In genomic region chr17:67068999-67069398, GRCh38 we compare ENCODE assay signal across 19 cellular contexts. TPM values are rescaled to one million over a fixed set of nuclear protein-coding genes. Genes with fewer than 3 reads are reported as not detected.
DNase-seq lines count a peak whose midpoint lies in the region; ATAC-seq and TF ChIP-seq lines count a peak whose summit lies in the region.
"Had no signal": no experiment of that assay in that cellular context is flagged by ENCODE, and none has a peak within 500 bp of the region (broad histone marks: within the 10 kb centered on the region; RNA-seq: fewer than 3 reads in every experiment).

No MANE protein-coding gene starts in this region.

- CTCF ChIA-PET in IMR-90 (lab: Yijun Ruan, JAX) = no interaction called here

- peaks cover 5% of the 10 kb centered on the region; the same call in 1 of the 2 replicates for H3K36me3 ChIP-seq in IMR-90 (ENCODE audit: control insufficient read depth, insufficient read depth, low read length)
- peaks cover 5 to 14% of the 10 kb centered on the region in 2 experiments for H3K36me3 ChIP-seq in mesenchymal stem cell (ENCODE audit: control insufficient read depth in 1 of 2, insufficient read depth in 2 of 2, low read depth in 1 of 2, low read length in 2 of 2)
- H3K36me3 ChIP-seq in H7 (replicated peaks; ENCODE audit: control insufficient read depth, insufficient read depth, low read length) = no peaks in the 10 kb centered on the region
- no peaks in the 10 kb centered on the region for H3K36me3 ChIP-seq in uterus
- H3K36me3 ChIP-seq: adrenal gland had no signal

- H2BK12ac ChIP-seq in mesenchymal stem cell (ENCODE audit: low read length in 2 of 2) = no peak overlapping the region

- H2BK5ac ChIP-seq in IMR-90 (ENCODE audit: low read depth, low read length, poor library complexity, severe bottlenecking) = no peak overlapping the region
- H2BK5ac ChIP-seq in mesenchymal stem cell (ENCODE audit: low read depth, low read length, poor library complexity, severe bottlenecking) = no peak overlapping the region

- H3K4me1 ChIP-seq in IMR-90 (ENCODE audit: control insufficient read depth, insufficient read depth, low read length) (no peaks in the 10 kb centered on the region), mesenchymal stem cell (ENCODE audit: control insufficient read depth, insufficient read depth, low read depth, low read length) (no peaks in the 10 kb centered on the region), uterus (no peaks in the 10 kb centered on the region)
- H3K4me1 ChIP-seq: adrenal gland; BLaER1 treated with 17β-estradiol and CSF1 and Interleukin-3, amounts not matched to agents 10 nM and 100 nM had no signal

- H3K79me1 ChIP-seq in IMR-90 (ENCODE audit: low read depth in 1 of 2, low read length in 2 of 2) = no peaks in the 10 kb centered on the region; a peak in 1 of 4 replicates
- H3K79me1 ChIP-seq in mesenchymal stem cell (replicated peaks; ENCODE audit: low read length, poor library complexity, severe bottlenecking) = peaks cover 10% of the 10 kb centered on the region

- no peak overlapping the region for H4K5ac ChIP-seq in IMR-90 (ENCODE audit: low read depth, low read length)

- WGBS in IMR-90 (ENCODE audit: extremely low coverage in 2 of 2, insufficient read length in 1 of 2), 2 experiments = no CpG with 5 or more reads among the region's 3 CpGs
- 72% methylated on average over 3 of the region's 3 CpGs for WGBS in mesenchymal stem cell

- no peak overlapping the region for H3K56ac ChIP-seq in IMR-90 (ENCODE audit: extremely low read depth, insufficient read depth, low read length)

- H2AK5ac ChIP-seq in IMR-90 (ENCODE audit: low read depth, low read length) (no peak overlapping the region), mesenchymal stem cell (ENCODE audit: low read length, severe bottlenecking) (no peak overlapping the region)

- no peak for TF ChIP-seq RAD21 in IMR-90 (IDR thresholded peaks at IDR 0.05; ENCODE audit: low read length)

- DNase-seq in IMR-90 = peak; percentile 7
- peak; percentile 78 for DNase-seq in NCI-H2029 (lab: John Stamatoyannopoulos, UW)
- peak; percentile 90 for DNase-seq in NCI-H82 (lab: John Stamatoyannopoulos, UW)
- DNase-seq in mesenchymal stem cell = peak; percentile 5
- no peak for DNase-seq in H7
- no peak for DNase-seq in uterus
- DNase-seq: adrenal gland; central memory CD4-positive, alpha-beta T cell; naive thymus-derived CD4-positive, alpha-beta T cell; NCI-H226; stimulated activated naive B cell treated with anti-CD40 and anti-IgM and Interleukin-4, amounts not matched to agents 10 μg/mL and 1 μg/mL and 100 μg/mL, for 72 hours; SW 1271; transverse colon had no signal

- H4K20me1 ChIP-seq in IMR-90 (ENCODE audit: insufficient read depth, low read length) = no peaks in the 10 kb centered on the region

- in situ Hi-C loops in IMR-90 (cut with MboI; ENCODE audit: low sequenced_read_pairs) = no loop called here

- H3K4me2 ChIP-seq in IMR-90 (ENCODE audit: low read depth, low read length) = no peak overlapping the region
- H3K4me2 ChIP-seq in mesenchymal stem cell (ENCODE audit: low read length, poor library complexity, severe bottlenecking) = no peak overlapping the region
- H3K4me2 ChIP-seq: BLaER1 treated with 17β-estradiol and CSF1 and Interleukin-3, amounts not matched to agents 10 nM and 100 nM had no signal

- no peak overlapping the region for H3K23ac ChIP-seq in IMR-90 (ENCODE audit: low read depth, low read length)
- H3K23ac ChIP-seq in mesenchymal stem cell (ENCODE audit: low read length in 2 of 2) = no peak overlapping the region

- no peak overlapping the region for H2AFZ ChIP-seq in IMR-90 (replicated peaks; ENCODE audit: low read length, poor library complexity)
- no peak overlapping the region for H2AFZ ChIP-seq in mesenchymal stem cell (ENCODE audit: low read depth, low read length)

- H3K4ac ChIP-seq in IMR-90 (ENCODE audit: low read depth, low read length) = no peak overlapping the region
- H3K4ac ChIP-seq in mesenchymal stem cell (ENCODE audit: low read depth in 1 of 2, low read length in 2 of 2) = no peak overlapping the region

- intact Hi-C loops in IMR-90 (cut with micrococcal nuclease) = no loop called here
- intact Hi-C loops in uterus (cut with DNase I; ENCODE audit: low total_unique reads) = no loop called here

- dilution Hi-C loops in IMR-90 (cut with HindIII; ENCODE audit: low sequenced_read_pairs, unreplicated experiment) = no loop called here

- ATAC-seq in IMR-90 (ENCODE audit: low read depth) (no peak), GM19023 (IDR thresholded peaks at IDR 0.05; ENCODE audit: unreplicated experiment) (no peak)
- ATAC-seq: HCT116; left lobe of liver; naive thymus-derived CD4-positive, alpha-beta T cell; Panc1; stimulated activated naive B cell treated with anti-CD40 and anti-IgM and Interleukin-4, amounts not matched to agents 10 μg/mL and 1 μg/mL and 100 μg/mL, for 72 hours had no signal

- no peaks in the 10 kb centered on the region for H3K9me3 ChIP-seq in IMR-90 (ENCODE audit: control insufficient read depth, insufficient read depth, low read length)
- H3K9me3 ChIP-seq in mesenchymal stem cell (ENCODE audit: control insufficient read depth, low read length) = no peaks in the 10 kb centered on the region
- no peaks in the 10 kb centered on the region for H3K9me3 ChIP-seq in uterus
- H3K9me3 ChIP-seq: adrenal gland; BLaER1 treated with 17β-estradiol and CSF1 and Interleukin-3, amounts not matched to agents 10 nM and 100 nM; transverse colon had no signal

- no peak overlapping the region for H2BK20ac ChIP-seq in IMR-90 (ENCODE audit: low read depth, low read length)

- no peak overlapping the region for H4K8ac ChIP-seq in IMR-90 (ENCODE audit: low read depth in 2 of 2, low read length in 2 of 2)
- no peak overlapping the region for H4K8ac ChIP-seq in mesenchymal stem cell (ENCODE audit: low read length)

- H4K91ac ChIP-seq in IMR-90 (ENCODE audit: insufficient read depth, low read depth, low read length) (no peak overlapping the region), mesenchymal stem cell (ENCODE audit: low read length) (no peak overlapping the region)

- no peak overlapping the region for H3K9ac ChIP-seq in IMR-90 (ENCODE audit: low read depth, low read length)
- H3K9ac ChIP-seq in mesenchymal stem cell (ENCODE audit: low read length) = no peak overlapping the region
- H3K9ac ChIP-seq: BLaER1 treated with 17β-estradiol and CSF1 and Interleukin-3, amounts not matched to agents 10 nM and 100 nM had no signal

- H3K27me3 ChIP-seq in IMR-90 (ENCODE audit: control insufficient read depth, insufficient read depth, low read length) = no peaks in the 10 kb centered on the region
- H3K27me3 ChIP-seq in mesenchymal stem cell (ENCODE audit: control insufficient read depth in 1 of 2, insufficient read depth in 1 of 2, low read length in 2 of 2) = no peaks in the 10 kb centered on the region
- no peaks in the 10 kb centered on the region for H3K27me3 ChIP-seq in H7 (ENCODE audit: control insufficient read depth, insufficient read depth, low read length)
- no peaks in the 10 kb centered on the region for H3K27me3 ChIP-seq in uterus
- H3K27me3 ChIP-seq: adrenal gland; BLaER1 treated with 17β-estradiol and CSF1 and Interleukin-3, amounts not matched to agents 10 nM and 100 nM; transverse colon had no signal

- H3K27ac ChIP-seq in IMR-90 (ENCODE audit: insufficient read depth, low read length) (no peak overlapping the region), mesenchymal stem cell (ENCODE audit: low read length, poor library complexity, severe bottlenecking) (no peak overlapping the region), uterus (no peak overlapping the region)
- H3K27ac ChIP-seq: adrenal gland; BLaER1 treated with 17β-estradiol and CSF1 and Interleukin-3, amounts not matched to agents 10 nM and 100 nM; transverse colon; VCaP had no signal

- H3K4me3 ChIP-seq in IMR-90 (ENCODE audit: insufficient read depth, low read depth, low read length) = no peak overlapping the region
- no peak overlapping the region for H3K4me3 ChIP-seq in mesenchymal stem cell (ENCODE audit: insufficient read depth in 1 of 2, low read depth in 1 of 2, low read length in 2 of 2)
- H3K4me3 ChIP-seq in H7 (ENCODE audit: insufficient read depth, low read depth, low read length) = no peak overlapping the region
- H3K4me3 ChIP-seq in uterus = no peak overlapping the region
- H3K4me3 ChIP-seq: adrenal gland; BLaER1 treated with 17β-estradiol and CSF1 and Interleukin-3, amounts not matched to agents 10 nM and 100 nM; transverse colon had no signal

- POLR2A ChIA-PET in IMR-90 (lab: Charles Lee; ENCODE audit: unreplicated experiment) = no interaction called here

- H3K18ac ChIP-seq in IMR-90 (ENCODE audit: low read depth, low read length) = no peak overlapping the region
- H3K18ac ChIP-seq in mesenchymal stem cell (ENCODE audit: low read depth in 1 of 2, low read length in 2 of 2) = no peak overlapping the region

- TF ChIP-seq CTCF in IMR-90 (conservative IDR thresholded peaks at IDR 0.05; ENCODE audit: low read depth, low read length) (no peak), uterus (IDR thresholded peaks at IDR 0.05) (no peak)

- TF ChIP-seq POLR2A in IMR-90 (IDR thresholded peaks at IDR 0.05; ENCODE audit: low read depth, low read length) = no peak
- TF ChIP-seq POLR2A in uterus (IDR thresholded peaks at IDR 0.05) = no peak

- H2BK120ac ChIP-seq in IMR-90 (ENCODE audit: low read depth, low read length) (no peak overlapping the region), mesenchymal stem cell (ENCODE audit: low read depth, low read length) (no peak overlapping the region)

- BruUV-seq in IMR-90 (replicated peaks; lab: Mats Ljungman, UMichigan) = no TSS peak

- H2AK9ac ChIP-seq in IMR-90 (replicated peaks; ENCODE audit: low read depth, low read length, poor library complexity) = no peak overlapping the region

- H3K14ac ChIP-seq in IMR-90 (replicated peaks; ENCODE audit: low read depth, low read length) = no peak overlapping the region
- H3K14ac ChIP-seq in mesenchymal stem cell (ENCODE audit: low read length in 2 of 2) = no peak overlapping the region

- H2BK15ac ChIP-seq in IMR-90 (ENCODE audit: low read depth, low read length) = no peak overlapping the region
- H2BK15ac ChIP-seq in mesenchymal stem cell (ENCODE audit: low read depth, poor library complexity, severe bottlenecking) = no peak overlapping the region

- 0 out of 2 replicates have a peak, but pooled peaks cover 2% of the 10 kb centered on the region for H3K9me1 ChIP-seq in IMR-90 (ENCODE audit: insufficient read depth, low read length)

TF ChIP-seq in IMR-90, 13 proteins besides CTCF, POLR2A, EP300 and RAD21 (continues in another document):
- no peak for TF ChIP-seq MAZ (IDR thresholded peaks at IDR 0.05; ENCODE audit: borderline replicate concordance, low read depth, low read length)

RNA-seq across cellular contexts. Expression of gene CACNG1, which starts 24.6 kb away (rescaled TPM):
- total RNA-seq in IMR-90 (2012; rRNA removed) (not detected in 2 replicates), uterus (not detected)
- not detected in 2 replicates for polyA plus RNA-seq in IMR-90 (2012; rRNA removed)
- polyA plus RNA-seq in IMR-90 (2012; cell fraction: cytosol; rRNA removed) = not detected in 2 replicates
- not detected in 2 replicates for polyA plus RNA-seq in IMR-90 (2012; cell fraction: nucleus; rRNA removed; ENCODE audit: low replicate concordance)
- polyA plus RNA-seq in mesenchymal stem cell (2013, experiment 1 of 2) = not detected
- not detected for polyA plus RNA-seq in mesenchymal stem cell (2013, experiment 2 of 2)
- total RNA-seq in H7 (2014; rRNA removed; shearing (Covaris generic)) = not detected in 2 replicates
- total RNA-seq: left lobe of liver; naive thymus-derived CD4-positive, alpha-beta T cell; transverse colon had no signal
- polyA plus RNA-seq: naive thymus-derived CD4-positive, alpha-beta T cell had no signal

Comparison
In these comparisons a context has a peak if more than half of its experiments do, and no peak if none do; other contexts are left out.
1. DNase-seq: peak in IMR-90 (single experiment), NCI-H2029 (single experiment), NCI-H82 (single experiment) and mesenchymal stem cell (single experiment); none in H7 (single experiment) and uterus (0 of 2).